Comparison of ENCODE assay signal across 9 cellular contexts in genomic region chr1:162040657-162041056, GRCh38. TPM values are rescaled to one million over a fixed set of nuclear protein-coding genes. Genes with fewer than 3 reads are reported as not detected.
DNase-seq lines count a peak whose midpoint lies in the region; ATAC-seq and TF ChIP-seq lines count a peak whose summit lies in the region.
"Had no signal": no experiment of that assay in that cellular context is flagged by ENCODE, and none has a peak within 500 bp of the region (broad histone marks: within the 10 kb centered on the region; RNA-seq: fewer than 3 reads in every experiment).

No MANE protein-coding gene starts in this region.

- DNase-seq in AG20443 (ENCODE audit: low spot score) (peak; percentile 52), HL-60 (ENCODE audit: low read depth in 1 of 2, low spot score in 1 of 2) (peak; percentile 15 to 21), hepatocyte (ENCODE audit: low spot score) (peak; percentile 26), NCI-H2227 treated with DMSO at 0.1 percent for 48 hours (lab: John Stamatoyannopoulos, UW) (no peak)
- DNase-seq in activated CD8-positive, alpha-beta T cell treated with anti-CD3 and anti-CD28 coated beads for 36 hours: no peak
- DNase-seq: NK-92 treated with Interleukin-12 subunit alpha and Interleukin-12 subunit beta, amount 100 ng/mL, for 24 hours had no signal

- H2AFZ ChIP-seq in SU-DHL-6 (ENCODE audit: low read depth, low read length, severe bottlenecking) (no peak overlapping the region), hepatocyte (no peak overlapping the region)

- peaks cover 1% of the 10 kb centered on the region for H3K36me3 Mint-ChIP-seq in activated CD8-positive, alpha-beta T cell treated with anti-CD3 and anti-CD28 coated beads for 36 hours (ENCODE audit: low read depth)

- no peaks in the 10 kb centered on the region for H3K9me3 Mint-ChIP-seq in activated CD8-positive, alpha-beta T cell treated with anti-CD3 and anti-CD28 coated beads for 36 hours

- H3K79me2 ChIP-seq in SU-DHL-6 (ENCODE audit: insufficient read depth, low read length): no peaks in the 10 kb centered on the region
- H3K79me2 ChIP-seq in hepatocyte: no peaks in the 10 kb centered on the region

- no peaks in the 10 kb centered on the region for H3F3A ChIP-seq in SU-DHL-6 (ENCODE audit: insufficient read depth)

- H3K27me3 ChIP-seq in HL-60 (ENCODE audit: insufficient read depth, poor library complexity, severe bottlenecking): no peaks in the 10 kb centered on the region
- H3K27me3 ChIP-seq in SU-DHL-6 (ENCODE audit: low read length): no peaks in the 10 kb centered on the region
- no peaks in the 10 kb centered on the region for H3K27me3 ChIP-seq in hepatocyte

- CTCF ChIA-PET in activated CD8-positive, alpha-beta T cell treated with anti-CD3 and anti-CD28 coated beads for 36 hours (lab: Charles Lee): interaction anchor here (1.8 to 1.9 kb wide), 2 partner anchors 16 to 248 kb away, joined by 7 to 15 read pairs; no protein-coding TSS in a partner anchor

- ATAC-seq in HG03521 (IDR thresholded peaks at IDR 0.05; ENCODE audit: unreplicated experiment) (no peak), GM18520 (IDR thresholded peaks at IDR 0.05; ENCODE audit: unreplicated experiment) (no peak)
- no peak for ATAC-seq in activated CD8-positive, alpha-beta T cell treated with anti-CD3 and anti-CD28 coated beads for 36 hours

- H3K4me3 ChIP-seq in HL-60 (replicated peaks; ENCODE audit: insufficient read depth, low read length) (no peak overlapping the region), SU-DHL-6 (ENCODE audit: insufficient read depth, low read length, poor library complexity, severe bottlenecking) (no peak overlapping the region), hepatocyte (no peak overlapping the region)

- no peaks in the 10 kb centered on the region for H3K9me3 ChIP-seq in SU-DHL-6 (ENCODE audit: insufficient read depth, low read length)
- no peaks in the 10 kb centered on the region for H3K9me3 ChIP-seq in hepatocyte (ENCODE audit: low read depth)

- H4K20me1 ChIP-seq in SU-DHL-6 (ENCODE audit: low read depth, low read length) (no peaks in the 10 kb centered on the region), hepatocyte (ENCODE audit: insufficient read depth, poor library complexity, severe bottlenecking) (no peaks in the 10 kb centered on the region)

- TF ChIP-seq CTCF in HL-60 (IDR thresholded peaks at IDR 0.05; ENCODE audit: insufficient read depth, low read length) (peak; percentile 19), SU-DHL-6 (IDR thresholded peaks at IDR 0.05; ENCODE audit: insufficient read depth, low read length, poor library complexity, severe bottlenecking) (peak; percentile 46), hepatocyte (IDR thresholded peaks at IDR 0.05; ENCODE audit: poor library complexity) (peak; percentile 40)
- no peak for TF ChIP-seq CTCF in activated CD8-positive, alpha-beta T cell treated with anti-CD3 and anti-CD28 coated beads for 36 hours (IDR thresholded peaks at IDR 0.05)

- POLR2A ChIA-PET in activated CD8-positive, alpha-beta T cell treated with anti-CD3 and anti-CD28 coated beads for 36 hours (lab: Charles Lee): interaction anchor here (0.6 kb wide), 1 partner anchor 30 kb away, joined by 3 read pairs; no protein-coding TSS in a partner anchor

- H3K9me2 ChIP-seq in SU-DHL-6 (replicated peaks; ENCODE audit: insufficient read depth, low read length) (no peaks in the 10 kb centered on the region), hepatocyte (replicated peaks; ENCODE audit: insufficient read depth) (no peaks in the 10 kb centered on the region)

- no peaks in the 10 kb centered on the region for H3K36me3 ChIP-seq in SU-DHL-6 (ENCODE audit: low read length)
- H3K36me3 ChIP-seq in hepatocyte (replicated peaks; ENCODE audit: insufficient read depth, low read depth): no peaks in the 10 kb centered on the region

- no peak overlapping the region for H3K4me2 ChIP-seq in SU-DHL-6 (ENCODE audit: low read depth, low read length, poor library complexity, severe bottlenecking)
- no peak overlapping the region for H3K4me2 ChIP-seq in hepatocyte

- no peak overlapping the region for H3K27ac ChIP-seq in HL-60 (replicated peaks)
- no peak overlapping the region for H3K27ac ChIP-seq in SU-DHL-6 (ENCODE audit: low read depth, low read length)
- H3K27ac ChIP-seq in hepatocyte: no peak overlapping the region

- H3K9ac ChIP-seq in SU-DHL-6 (ENCODE audit: low read length): no peak overlapping the region

- no peak overlapping the region for H3K27ac Mint-ChIP-seq in activated CD8-positive, alpha-beta T cell treated with anti-CD3 and anti-CD28 coated beads for 36 hours

- no peaks in the 10 kb centered on the region for H3K4me1 ChIP-seq in hepatocyte (ENCODE audit: insufficient read depth)

- H3K27me3 Mint-ChIP-seq in activated CD8-positive, alpha-beta T cell treated with anti-CD3 and anti-CD28 coated beads for 36 hours: peaks cover 8% of the 10 kb centered on the region

- intact Hi-C loops in activated CD8-positive, alpha-beta T cell treated with anti-CD3 and anti-CD28 coated beads for 36 hours (cut with micrococcal nuclease): no loop called here

- no peaks in the 10 kb centered on the region for H3K4me1 Mint-ChIP-seq in activated CD8-positive, alpha-beta T cell treated with anti-CD3 and anti-CD28 coated beads for 36 hours (ENCODE audit: low read depth)

- H3K4me3 Mint-ChIP-seq in activated CD8-positive, alpha-beta T cell treated with anti-CD3 and anti-CD28 coated beads for 36 hours: no peak overlapping the region

RNA-seq across cellular contexts. Expression of gene OLFML2B, which starts 17.0 kb away (rescaled TPM):
- 1.2 and 2.2 TPM in 2 replicates for total RNA-seq in hepatocyte
- 2.9 and 3.9 TPM in 2 replicates for polyA plus RNA-seq in hepatocyte
- not detected for total RNA-seq in activated CD8-positive, alpha-beta T cell treated with anti-CD3 and anti-CD28 coated beads for 36 hours

RNA-seq across cellular contexts. Expression of gene NOS1AP, which starts 28.8 kb away (rescaled TPM):
- 0.97 and 1.1 TPM in 2 replicates for total RNA-seq in hepatocyte
- 4.4 and 9.3 TPM in 2 replicates for polyA plus RNA-seq in hepatocyte
- under 1 TPM; 0.18 TPM for total RNA-seq in activated CD8-positive, alpha-beta T cell treated with anti-CD3 and anti-CD28 coated beads for 36 hours

Comparison
In these comparisons a context has a peak if more than half of its experiments do, and no peak if none do; other contexts are left out.
1. DNase-seq: peak in AG20443 (single experiment), HL-60 (2 of 2) and hepatocyte (single experiment); none in activated CD8-positive, alpha-beta T cell treated with anti-CD3 and anti-CD28 coated beads for 36 hours (single experiment) and NCI-H2227 treated with DMSO at 0.1 percent for 48 hours (single experiment).